12 cellular contexts compared by ENCODE assay signal in genomic region chr17:29918922-29919856, GRCh38. TPM values are rescaled to one million over a fixed set of nuclear protein-coding genes. Genes with fewer than 3 reads are reported as not detected.
DNase-seq lines count a peak whose midpoint lies in the region; ATAC-seq and TF ChIP-seq lines count a peak whose summit lies in the region.
"Had no signal": no experiment of that assay in that cellular context is flagged by ENCODE, and none has a peak within 500 bp of the region (broad histone marks: within the 10 kb centered on the region; RNA-seq: fewer than 3 reads in every experiment).

No MANE protein-coding gene starts in this region.

- H2BK15ac ChIP-seq in IMR-90 (ENCODE audit: low read depth, low read length), result no peak overlapping the region

- intact Hi-C loops in IMR-90 (cut with micrococcal nuclease), result loop anchor here (10.0 kb wide), 1 partner anchor 64 kb away; no protein-coding TSS in a partner anchor
- intact Hi-C loops in uterus (cut with DNase I; ENCODE audit: low total_unique reads), result no loop called here

- TF ChIP-seq CTCF in IMR-90 (conservative IDR thresholded peaks at IDR 0.05; ENCODE audit: low read depth, low read length) (no peak), uterus (IDR thresholded peaks at IDR 0.05) (no peak)

- dilution Hi-C loops in IMR-90 (cut with HindIII; ENCODE audit: low sequenced_read_pairs, unreplicated experiment), result no loop called here

- H3K79me1 ChIP-seq in IMR-90 (ENCODE audit: low read depth in 1 of 2, low read length in 2 of 2), result peaks cover 21 to 60% of the 10 kb centered on the region in 2 experiments

- H3K14ac ChIP-seq in IMR-90 (replicated peaks; ENCODE audit: low read depth, low read length), result 0 out of 2 replicates have a peak overlapping the region, but pooled peaks have one; percentile 62

- peak overlapping the region; percentile 67; the same call in 1 of the 2 replicates for H2BK20ac ChIP-seq in IMR-90 (ENCODE audit: low read depth, low read length)

- ATAC-seq in IMR-90 (ENCODE audit: low read depth), result peak; percentile 68
- no peak for ATAC-seq in HG02678 (IDR thresholded peaks at IDR 0.05; ENCODE audit: unreplicated experiment)

- no CpG with 5 or more reads among the region's 3 CpGs for WGBS in IMR-90 (ENCODE audit: extremely low coverage in 2 of 2, insufficient read length in 1 of 2), 2 experiments

- POLR2A ChIA-PET in IMR-90 (lab: Charles Lee; ENCODE audit: unreplicated experiment), result no interaction called here

- H3K56ac ChIP-seq in IMR-90 (ENCODE audit: extremely low read depth, insufficient read depth, low read length), result no peak overlapping the region

- H4K91ac ChIP-seq in IMR-90 (ENCODE audit: insufficient read depth, low read depth, low read length), result no peak overlapping the region

- no TSS peak for BruUV-seq in IMR-90 (replicated peaks; lab: Mats Ljungman, UMichigan)

- no peaks in the 10 kb centered on the region for H3K9me3 ChIP-seq in IMR-90 (ENCODE audit: control insufficient read depth, insufficient read depth, low read length)
- H3K9me3 ChIP-seq in uterus, result no peaks in the 10 kb centered on the region

- peak overlapping the region; percentile 39; the same call in 1 of the 2 replicates for H3K23ac ChIP-seq in IMR-90 (ENCODE audit: low read depth, low read length)

- in situ Hi-C loops in IMR-90 (cut with MboI; ENCODE audit: low sequenced_read_pairs), result no loop called here

- H2AFZ ChIP-seq in IMR-90 (replicated peaks; ENCODE audit: low read length, poor library complexity), result no peak overlapping the region

- H2AK5ac ChIP-seq in IMR-90 (ENCODE audit: low read depth, low read length), result peak overlapping the region; percentile 56

- H3K27me3 ChIP-seq in IMR-90 (ENCODE audit: control insufficient read depth, insufficient read depth, low read length) (no peaks in the 10 kb centered on the region), uterus (no peaks in the 10 kb centered on the region)

- peak overlapping the region; percentile 77; the same call in 1 of the 2 replicates for H3K18ac ChIP-seq in IMR-90 (ENCODE audit: low read depth, low read length)

- H2BK5ac ChIP-seq in IMR-90 (ENCODE audit: low read depth, low read length, poor library complexity, severe bottlenecking), result peak overlapping the region; percentile 80

- CTCF ChIA-PET in IMR-90 (lab: Yijun Ruan, JAX), result interaction anchor here (1.6 kb wide), 1 partner anchor 12 kb away, joined by 9 read pairs; no protein-coding TSS in a partner anchor

- peaks cover 6% of the 10 kb centered on the region; the same call in 1 of the 2 replicates for H4K20me1 ChIP-seq in IMR-90 (ENCODE audit: insufficient read depth, low read length)

- H3K4ac ChIP-seq in IMR-90 (ENCODE audit: low read depth, low read length), result no peak overlapping the region

- H3K4me2 ChIP-seq in IMR-90 (ENCODE audit: low read depth, low read length), result peak overlapping the region; percentile 98

- no peak overlapping the region for H3K9ac ChIP-seq in IMR-90 (ENCODE audit: low read depth, low read length)

- DNase-seq in AG08396 (ENCODE audit: low spot score) (peak; percentile 10), IMR-90 (peak; percentile 58), amniotic epithelial cell (ENCODE audit: low read depth) (peak; percentile 78), kidney tubule cell (ENCODE audit: low spot score) (peak; percentile 94), T1000 (lab: John Stamatoyannopoulos, UW) (no peak), uterus (no peak), middle frontal gyrus (ENCODE audit: extremely low spot score, low spot score) (no peak)
- DNase-seq: activated CD4-positive, CD25-positive, alpha-beta regulatory T cell treated with anti-CD3 and anti-CD28 coated beads, Interleukin-2, amount 50 U/mL, for 72 hours; activated naive CD4-positive, alpha-beta T cell treated with Interleukin-2 at 50 U/mL for 16 hours; left cardiac atrium; NCI-H1092 had no signal

- peak overlapping the region; percentile 75; the same call in 1 of the 2 replicates for H4K5ac ChIP-seq in IMR-90 (ENCODE audit: low read depth, low read length)

- H3K4me1 ChIP-seq in IMR-90 (ENCODE audit: control insufficient read depth, insufficient read depth, low read length), result peaks cover 4% of the 10 kb centered on the region
- no peaks in the 10 kb centered on the region for H3K4me1 ChIP-seq in uterus

- H4K8ac ChIP-seq in IMR-90 (ENCODE audit: low read depth in 2 of 2, low read length in 2 of 2), result peak overlapping the region in 1 of 2 experiments; percentile 50; a peak in 2 of 4 replicates

- peak overlapping the region; percentile 50; the same call in 1 of the 2 replicates for H2BK120ac ChIP-seq in IMR-90 (ENCODE audit: low read depth, low read length)

- TF ChIP-seq POLR2A in IMR-90 (IDR thresholded peaks at IDR 0.05; ENCODE audit: low read depth, low read length) (no peak), uterus (IDR thresholded peaks at IDR 0.05) (no peak)

- H3K4me3 ChIP-seq in IMR-90 (ENCODE audit: insufficient read depth, low read depth, low read length), result no peak overlapping the region; the same call in 1 of the 2 replicates
- no peak overlapping the region for H3K4me3 ChIP-seq in uterus

- H3K27ac ChIP-seq in IMR-90 (ENCODE audit: insufficient read depth, low read length), result no peak overlapping the region
- no peak overlapping the region for H3K27ac ChIP-seq in uterus

- H2AK9ac ChIP-seq in IMR-90 (replicated peaks; ENCODE audit: low read depth, low read length, poor library complexity), result no peak overlapping the region

- H3K9me1 ChIP-seq in IMR-90 (ENCODE audit: insufficient read depth, low read length), result peaks cover 4% of the 10 kb centered on the region; the same call in 1 of the 2 replicates

- TF ChIP-seq RAD21 in IMR-90 (IDR thresholded peaks at IDR 0.05; ENCODE audit: low read length), result no peak

- H3K36me3 ChIP-seq in IMR-90 (ENCODE audit: control insufficient read depth, insufficient read depth, low read length) (0 out of 2 replicates have a peak, but pooled peaks cover 1% of the 10 kb centered on the region), uterus (no peaks in the 10 kb centered on the region)

TF ChIP-seq in IMR-90, 13 proteins besides CTCF, POLR2A, EP300 and RAD21:
- TF ChIP-seq CHD1 (IDR thresholded peaks at IDR 0.05; ENCODE audit: low read depth, low read length) (no peak), NFE2L2 (IDR thresholded peaks at IDR 0.05; ENCODE audit: low read depth, low read length) (no peak)

RNA-seq across cellular contexts. Expression of gene SSH2, which starts 10.8 kb away (rescaled TPM):
- total RNA-seq in IMR-90 (2012; rRNA removed) (9.3 and 10.3 TPM in 2 replicates), uterus (10 to 100 TPM in 2 of 4 donors, 1 to 10 TPM in 2; 6.9 to 36.9 (median 11.5) TPM)
- polyA plus RNA-seq in IMR-90 (2012; rRNA removed), result 9.3 and 9.9 TPM in 2 replicates
- 9.0 and 10.1 TPM in 2 replicates for polyA plus RNA-seq in IMR-90 (2012; cell fraction: cytosol; rRNA removed)
- 6.1 and 18.7 TPM in 2 replicates for polyA plus RNA-seq in IMR-90 (2012; cell fraction: nucleus; rRNA removed; ENCODE audit: low replicate concordance)

RNA-seq across cellular contexts. Expression of gene EFCAB5, which starts 22.2 kb away (rescaled TPM):
- total RNA-seq in IMR-90 (2012; rRNA removed), result under 0.01 TPM in 1 of 2 replicates, not detected in the other
- 0.14 TPM in 1 of 2 replicates, not detected in the other for polyA plus RNA-seq in IMR-90 (2012; rRNA removed)
- polyA plus RNA-seq in IMR-90 (2012; cell fraction: cytosol; rRNA removed), result not detected in 2 replicates
- polyA plus RNA-seq in IMR-90 (2012; cell fraction: nucleus; rRNA removed; ENCODE audit: low replicate concordance), result 0.01 and 0.11 TPM in 2 replicates
- under 1 TPM in 2 of 4 donors, not detected in 2; 0.27 to 0.97 TPM for total RNA-seq in uterus

Comparison
In these comparisons a context has a peak if more than half of its experiments do, and no peak if none do; other contexts are left out.
1. DNase-seq: peak in AG08396 (single experiment), IMR-90 (single experiment), amniotic epithelial cell (single experiment) and kidney tubule cell (single experiment); none in T1000 (single experiment), uterus (0 of 2) and middle frontal gyrus (single experiment).